Comparison of ENCODE assay signal across 17 cellular contexts in genomic region chr17:34582185-34582900, GRCh38. TPM values are rescaled to one million over a fixed set of nuclear protein-coding genes. Genes with fewer than 3 reads are reported as not detected.
DNase-seq lines count a peak whose midpoint lies in the region; ATAC-seq and TF ChIP-seq lines count a peak whose summit lies in the region.
"Had no signal": no experiment of that assay in that cellular context is flagged by ENCODE, and none has a peak within 500 bp of the region (broad histone marks: within the 10 kb centered on the region; RNA-seq: fewer than 3 reads in every experiment).

No MANE protein-coding gene starts in this region.

- intact Hi-C loops in breast epithelium (cut with DNase I; ENCODE audit: low total_unique reads) = no loop called here
- intact Hi-C loops in mammary epithelial cell (cut with micrococcal nuclease) = loop anchor here (5.0 to 10.0 kb wide), 2 partner anchors 40 to 402 kb away; partner anchors contain the start of gene LIG3
- intact Hi-C loops in ascending aorta (cut with DNase I) = no loop called here

- BruUV-seq in mammary epithelial cell (replicated peaks; lab: Mats Ljungman, UMichigan) = no TSS peak

- peak overlapping the region in 2 of 3 donors; percentile 59 to 79 for H3K4me3 ChIP-seq in breast epithelium
- no peak overlapping the region for H3K4me3 ChIP-seq in mammary epithelial cell (replicated peaks in 1 of 3; ENCODE audit: insufficient read depth in 1 of 3, low read depth in 2 of 3, low read length in 3 of 3)
- peak overlapping the region; percentile 58 to 74 for H3K4me3 ChIP-seq in ascending aorta
- H3K4me3 ChIP-seq in mesodermal cell (ENCODE audit: extremely low read depth, insufficient read depth, low read length, poor library complexity, severe bottlenecking) = peak overlapping the region; percentile 33
- H3K4me3 ChIP-seq: lung had no signal

- DNase-seq in breast epithelium (ENCODE audit: low spot score in 2 of 2) (peak in 1 of 2 donors; percentile 42), mammary epithelial cell (no peak), ascending aorta (ENCODE audit: low spot score in 2 of 2) (no peak), DMS53 treated with DMSO at 0.1 percent for 48 hours (lab: John Stamatoyannopoulos, UW; ENCODE audit: unreplicated experiment) (no peak)
- no peak for DNase-seq in activated CD4-positive, CD25-positive, alpha-beta regulatory T cell treated with anti-CD3 and anti-CD28 coated beads, Interleukin-2, amount 50 U/mL, for 72 hours
- no peak for DNase-seq in activated effector memory CD4-positive, alpha-beta T cell treated with Interleukin-2 at 50 U/mL for 16 hours
- DNase-seq: GOT3; hippocampal formation; NCI-H2227 treated with DMSO at 0.1 percent for 48 hours; PC-3; stimulated activated naive CD4-positive, alpha-beta T cell treated with Interleukin-2 at 50 U/mL for 16 hours had no signal

- peaks cover 6 to 79% of the 10 kb centered on the region in 2 donors for H3K27me3 ChIP-seq in breast epithelium
- H3K27me3 ChIP-seq in mammary epithelial cell (ENCODE audit: insufficient read depth, low read length) = peaks cover 50% of the 10 kb centered on the region
- H3K27me3 ChIP-seq in ascending aorta = peaks cover 10% of the 10 kb centered on the region

- no peaks in the 10 kb centered on the region for H3K79me2 ChIP-seq in mammary epithelial cell (ENCODE audit: insufficient read depth, low read length)

- CTCF ChIA-PET in mammary epithelial cell (lab: Charles Lee; ENCODE audit: low non-redundant PET) = no interaction called here

- no peak overlapping the region for H3K27ac ChIP-seq in breast epithelium
- no peak overlapping the region for H3K27ac ChIP-seq in mammary epithelial cell (ENCODE audit: insufficient read depth, low read depth, low read length)
- H3K27ac ChIP-seq in ascending aorta = no peak overlapping the region
- H3K27ac ChIP-seq in mesodermal cell (ENCODE audit: low read depth, low read length, severe bottlenecking) = no peak overlapping the region
- H3K27ac ChIP-seq: skin epidermis, vagina had no signal

- no peak overlapping the region for H2AFZ ChIP-seq in mammary epithelial cell (ENCODE audit: low read depth, low read length)

- no peaks in the 10 kb centered on the region for H3K36me3 ChIP-seq in breast epithelium
- no peaks in the 10 kb centered on the region for H3K36me3 ChIP-seq in mammary epithelial cell (ENCODE audit: insufficient read depth, low read length)
- no peaks in the 10 kb centered on the region for H3K36me3 ChIP-seq in ascending aorta
- H3K36me3 ChIP-seq in mesodermal cell (ENCODE audit: control insufficient read depth, insufficient read depth, low read length) = no peaks in the 10 kb centered on the region
- H3K36me3 ChIP-seq: vagina had no signal

- TF ChIP-seq POLR2A in breast epithelium (IDR thresholded peaks at IDR 0.05) = no peak

- WGBS in mammary epithelial cell (ENCODE audit: low coverage, missing lambda C conversion rate) = 30% methylated on average over 11 of the region's 22 CpGs
- 6 to 12% methylated on average over 9 to 17 of the region's 22 CpGs for WGBS in mesodermal cell (ENCODE audit: insufficient coverage in 2 of 2), 2 experiments

- dilution Hi-C loops in mammary epithelial cell (cut with HindIII; ENCODE audit: low sequenced_read_pairs) = no loop called here

- TF ChIP-seq CTCF in breast epithelium (IDR thresholded peaks at IDR 0.05) = no peak
- TF ChIP-seq CTCF in mammary epithelial cell (conservative IDR thresholded peaks at IDR 0.05 in 1 of 2, IDR thresholded peaks at IDR 0.05 in 1 of 2; ENCODE audit: extremely low read depth in 1 of 2, insufficient read depth in 1 of 2, low read depth in 1 of 2, low read length in 2 of 2) = no peak
- TF ChIP-seq CTCF in ascending aorta (IDR thresholded peaks at IDR 0.05) = no peak

- H4K20me1 ChIP-seq in mammary epithelial cell (ENCODE audit: insufficient read depth, low read length) = no peaks in the 10 kb centered on the region

- H3K9ac ChIP-seq in mammary epithelial cell (ENCODE audit: insufficient read depth, low read length) = no peak overlapping the region

- in situ Hi-C loops in mammary epithelial cell (cut with MboI; ENCODE audit: low sequenced_read_pairs in 2 of 2) = no loop called here

- H3K4me1 ChIP-seq in breast epithelium (peaks cover 21 to 23% of the 10 kb centered on the region in 2 donors), mammary epithelial cell (ENCODE audit: insufficient read depth, low read length) (peaks cover 3% of the 10 kb centered on the region), ascending aorta (peaks cover 27 to 28% of the 10 kb centered on the region in 2 donors), mesodermal cell (ENCODE audit: control insufficient read depth, insufficient read depth, low read length, poor library complexity, severe bottlenecking) (peaks cover 29% of the 10 kb centered on the region)

- no peak overlapping the region for H3K4me2 ChIP-seq in mammary epithelial cell (ENCODE audit: insufficient read depth, low read depth, low read length)

- H3K9me3 ChIP-seq in breast epithelium (no peaks in the 10 kb centered on the region), mammary epithelial cell (replicated peaks; ENCODE audit: insufficient read depth, low read length) (no peaks in the 10 kb centered on the region), ascending aorta (no peaks in the 10 kb centered on the region), mesodermal cell (ENCODE audit: control insufficient read depth, low read length) (no peaks in the 10 kb centered on the region)
- H3K9me3 ChIP-seq: vagina had no signal

- no peak for ATAC-seq in HG02840 (IDR thresholded peaks at IDR 0.05; ENCODE audit: low FRiP score, unreplicated experiment)
- ATAC-seq: PC-3 had no signal

RNA-seq across cellular contexts. Expression of gene TMEM132E, which starts 3.0 kb away (rescaled TPM):
- total RNA-seq in breast epithelium (under 1 TPM in 2 of 3 donors, not detected in 1; under 0.01 TPM), mammary epithelial cell (not detected), ascending aorta (not detected)
- not detected for polyA plus RNA-seq in mammary epithelial cell
- polyA minus RNA-seq in mammary epithelial cell = not detected
- 0.44 TPM for polyA plus RNA-seq in mesodermal cell (2013, experiment 1 of 2)
- 0.61 TPM for polyA plus RNA-seq in mesodermal cell (2013, experiment 2 of 2)
- total RNA-seq: PC-3, vagina had no signal
- polyA plus RNA-seq: AG04450 had no signal

Comparison
In these comparisons a context has a peak if more than half of its experiments do, and no peak if none do; other contexts are left out.
1. H3K4me3 ChIP-seq: peak in breast epithelium (2 of 3), ascending aorta (2 of 2) and mesodermal cell (single experiment); none in mammary epithelial cell (0 of 3).